In genomic region chr15:75195122-75195765, GRCh38 we compare ENCODE assay signal across 8 cellular contexts. TPM values are rescaled to one million over a fixed set of nuclear protein-coding genes. Genes with fewer than 3 reads are reported as not detected.
DNase-seq lines count a peak whose midpoint lies in the region; FAIRE-seq and TF ChIP-seq lines count a peak whose summit lies in the region.

No MANE protein-coding gene starts in this region.

- DNase-seq in NCI-H1694 treated with DMSO at 0.1 percent for 48 hours (lab: John Stamatoyannopoulos, UW) (peak; percentile 4), NCI-H1694 (lab: John Stamatoyannopoulos, UW) (no peak), NCI-H748 (lab: John Stamatoyannopoulos, UW; ENCODE audit: unreplicated experiment) (peak; percentile 93), transverse colon (peak; percentile 44), superior temporal gyrus (ENCODE audit: extremely low spot score) (no peak), HuH-7 (ENCODE audit: low spot score) (no peak), GM12891 (ENCODE audit: insufficient read length, low spot score) (no peak)

- intact Hi-C loops in transverse colon (cut with DNase I; ENCODE audit: low total_unique reads): no loop called here

- no peak for TF ChIP-seq EP300 in transverse colon (IDR thresholded peaks at IDR 0.05; ENCODE audit: low read depth)

- no peak overlapping the region for H3K9ac ChIP-seq in iPS-15b (ENCODE audit: low read depth, low read length)

- peaks cover 3% of the 10 kb centered on the region for H3K9me3 ChIP-seq in iPS-15b (ENCODE audit: control insufficient read depth, insufficient read depth, low read length)
- H3K9me3 ChIP-seq in transverse colon: no peaks in the 10 kb centered on the region

- H3K27me3 ChIP-seq in iPS-15b (ENCODE audit: control insufficient read depth, insufficient read depth, low read length) (no peaks in the 10 kb centered on the region), transverse colon (no peaks in the 10 kb centered on the region)

- in situ Hi-C loops in transverse colon (cut with MboI; ENCODE audit: low pct_ligation_motif_present in 1 of 4, low pct_unique_long_range_greater_than_20kb in 1 of 4, low sequenced_read_pairs in 3 of 4): no loop called here

- TF ChIP-seq CTCF in transverse colon (IDR thresholded peaks at IDR 0.05): no peak

- H3K4me3 ChIP-seq in iPS-15b (ENCODE audit: low read depth, low read length) (peak overlapping the region; percentile 22), transverse colon (no peak overlapping the region)

- FAIRE-seq in GM12891 (lab: Jason Lieb, UNC): no peak

- 25 to 69% methylated on average over 1 to 11 of the region's 13 CpGs for WGBS in transverse colon (ENCODE audit: low coverage in 1 of 2), 2 donors

- no peak overlapping the region for H3K27ac ChIP-seq in transverse colon

- H3K4me1 ChIP-seq in iPS-15b (ENCODE audit: control insufficient read depth, insufficient read depth, low read length): peaks cover 16% of the 10 kb centered on the region
- H3K4me1 ChIP-seq in transverse colon: peaks cover 7 to 23% (median 14%) of the 10 kb centered on the region in 4 donors

- TF ChIP-seq POLR2A in transverse colon (IDR thresholded peaks at IDR 0.05): no peak
- TF ChIP-seq POLR2A in GM12891 (IDR thresholded peaks at IDR 0.05; ENCODE audit: low read depth, low read length): no peak

- no peaks in the 10 kb centered on the region for H3K36me3 ChIP-seq in iPS-15b (ENCODE audit: control insufficient read depth, insufficient read depth, low read length)
- no peaks in the 10 kb centered on the region for H3K36me3 ChIP-seq in transverse colon

TF ChIP-seq in GM12891, 5 proteins besides CTCF, POLR2A, EP300 and RAD21:
- TF ChIP-seq POU2F2 (IDR thresholded peaks at IDR 0.05; ENCODE audit: low read depth, low read length): no peak

RNA-seq across cellular contexts. Expression of gene C15orf39, which starts 6.4 kb away (rescaled TPM):
- total RNA-seq in transverse colon: 10 to 100 TPM; 20.9 to 27.9 (median 26.7) TPM
- polyA plus RNA-seq in GM12891 (2012; ENCODE audit: low read depth, missing spikeins): 41.0 TPM

Comparison
In these comparisons a context has a peak if more than half of its experiments do, and no peak if none do; other contexts are left out.
1. DNase-seq: peak in NCI-H1694 treated with DMSO at 0.1 percent for 48 hours (single experiment), NCI-H748 (single experiment) and transverse colon (single experiment); none in NCI-H1694 (single experiment), superior temporal gyrus (single experiment), HuH-7 (single experiment) and GM12891 (single experiment).